Comparison of ENCODE assay signal across 15 cellular contexts in the genomic region with DNA sequence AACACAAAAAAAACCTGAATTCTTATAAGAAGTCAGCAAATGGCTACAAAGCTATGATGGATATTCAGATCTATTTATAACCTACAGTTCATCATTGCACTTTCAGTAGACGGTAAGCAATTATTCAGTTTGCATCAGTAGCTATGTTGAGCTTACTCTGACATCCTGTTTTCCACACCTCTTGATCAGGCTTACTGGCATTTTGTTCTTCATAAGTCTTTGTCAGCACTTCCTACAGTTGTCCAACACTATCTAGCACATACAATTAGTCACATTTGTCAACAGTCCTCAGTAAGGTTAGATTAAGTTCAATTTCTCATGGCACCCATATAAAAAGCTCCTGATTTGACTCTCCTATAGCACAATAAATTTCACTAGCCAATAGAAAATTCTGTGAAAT.
"Had no signal": no experiment of that assay in that cellular context is flagged by ENCODE, and none has a peak within 500 bp of the region (broad histone marks: within the 10 kb centered on the region; RNA-seq: fewer than 3 reads in every experiment).

No MANE protein-coding gene starts in this region.

- H2AFZ ChIP-seq: neural progenitor cell had no signal

- H3K27me3 ChIP-seq: neural progenitor cell, tibial artery had no signal

- H3K9me3 ChIP-seq: tibial artery had no signal

- H3K4me3 ChIP-seq: neural progenitor cell, tibial artery had no signal

- H3K9ac ChIP-seq: neural progenitor cell had no signal

- H3K4me1 ChIP-seq: neural progenitor cell, tibial artery had no signal

- H3K36me3 ChIP-seq: neural progenitor cell, tibial artery had no signal

- H3K27ac ChIP-seq: neural progenitor cell, tibial artery had no signal

- H3K4me2 ChIP-seq: neural progenitor cell had no signal

- DNase-seq: activated B cell treated with CpG ODN at 0.5 μM for 24 hours; activated CD4-positive, alpha-beta T cell treated with anti-CD3 and anti-CD28 coated beads for 48 hours; activated naive CD8-positive, alpha-beta T cell treated with anti-CD3 and anti-CD28 coated beads for 36 hours; amygdala; dermis blood vessel endothelial cell; endodermal cell; immature natural killer cell; left cardiac atrium; naive B cell; stimulated activated CD4-positive, alpha-beta T cell treated with anti-CD3 and anti-CD28 coated beads, Interleukin-2, amount 100 ng/mL, for 48 hours; T-helper 17 cell; tibial artery had no signal

- ATAC-seq: esophagus mucosa; stimulated activated memory B cell treated with anti-CD40 and anti-IgM and Interleukin-4, amounts not matched to agents 10 μg/mL and 1 μg/mL and 100 μg/mL, for 72 hours; T-helper 17 cell had no signal
